13 cellular contexts compared by ENCODE assay signal in the genomic region with DNA sequence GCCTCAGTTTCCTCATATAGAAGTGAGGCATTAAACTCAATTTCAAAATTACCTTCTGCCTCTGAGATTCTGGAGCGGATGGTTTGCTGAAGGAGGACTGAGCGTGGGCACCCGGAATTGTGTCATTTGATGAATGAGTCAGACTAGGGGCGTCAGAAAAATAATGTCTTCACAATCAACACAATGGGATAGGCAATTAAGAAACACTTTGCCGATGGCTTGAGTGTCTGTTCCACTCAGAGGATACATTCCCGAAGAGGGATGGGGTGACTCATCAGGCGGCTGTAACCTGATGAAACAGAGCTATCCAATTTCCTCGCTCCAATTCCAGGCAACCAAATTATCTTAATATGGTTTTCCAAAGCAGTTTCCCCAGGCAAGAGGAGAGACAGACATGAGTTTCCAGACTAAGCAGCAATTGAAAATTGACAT. TPM values are rescaled to one million over a fixed set of nuclear protein-coding genes. Genes with fewer than 3 reads are reported as not detected.
A peak's percentile ranks its signal among the peaks of the same experiment; 100 is the strongest.
DNase-seq lines count a peak whose midpoint lies in the region; ATAC-seq and TF ChIP-seq lines count a peak whose summit lies in the region.
"Had no signal": no experiment of that assay in that cellular context is flagged by ENCODE, and none has a peak within 500 bp of the region (broad histone marks: within the 10 kb centered on the region; RNA-seq: fewer than 3 reads in every experiment).

No MANE protein-coding gene starts in this region.

- in situ Hi-C loops in astrocyte of the spinal cord (cut with HindIII; ENCODE audit: low sequenced_read_pairs) = no loop called here

- H3K9ac ChIP-seq in neural progenitor cell = no peak overlapping the region

- H4K20me1 ChIP-seq in neural progenitor cell (ENCODE audit: low read depth) = no peaks in the 10 kb centered on the region

- H3K9me3 ChIP-seq in neural progenitor cell (ENCODE audit: low read depth) = no peaks in the 10 kb centered on the region
- H3K9me3 ChIP-seq: SJSA1, transverse colon had no signal

- peak; percentile 54 for DNase-seq in GM04503 (ENCODE audit: low read depth)
- DNase-seq in NCI-H2107 treated with DMSO at 0.1 percent for 48 hours (lab: John Stamatoyannopoulos, UW; ENCODE audit: unreplicated experiment) = peak; percentile 74
- DNase-seq in astrocyte of the spinal cord (ENCODE audit: low read depth, low spot score) = peak; percentile 80
- DNase-seq in neural progenitor cell (ENCODE audit: low spot score) = no peak
- no peak for DNase-seq in hepatic stellate cell (ENCODE audit: low spot score)
- DNase-seq in stimulated activated CD4-positive, alpha-beta T cell treated with anti-CD3 and anti-CD28 coated beads, Interleukin-4, amount 100 ng/mL, for 1 hour = no peak
- DNase-seq: activated effector memory CD4-positive, alpha-beta T cell treated with anti-CD3 and anti-CD28 coated beads, Interleukin-2, amount 50 U/mL, for 16 hours; hippocampal formation; transverse colon had no signal

- peak overlapping the region; percentile 31 for H3K27ac Mint-ChIP-seq in neural progenitor cell

- H2AFZ ChIP-seq in neural progenitor cell (replicated peaks) = no peak overlapping the region

- TF ChIP-seq CTCF in astrocyte of the spinal cord (IDR thresholded peaks at IDR 0.05; ENCODE audit: low read depth, low read length) (no peak), neural progenitor cell (IDR thresholded peaks at IDR 0.05) (no peak)

- peaks cover 36% of the 10 kb centered on the region for H3K4me1 Mint-ChIP-seq in neural progenitor cell

- H3K27me3 Mint-ChIP-seq in neural progenitor cell (ENCODE audit: insufficient read depth, low read depth) = peaks cover 8% of the 10 kb centered on the region

- H3K27me3 ChIP-seq in neural progenitor cell = no peaks in the 10 kb centered on the region
- H3K27me3 ChIP-seq: SJSA1, transverse colon had no signal

- H3K4me2 ChIP-seq in neural progenitor cell = no peak overlapping the region

- no peaks in the 10 kb centered on the region for H3F3A ChIP-seq in neural progenitor cell (ENCODE audit: low read depth)

- no peaks in the 10 kb centered on the region for H3K36me3 Mint-ChIP-seq in neural progenitor cell

- no peaks in the 10 kb centered on the region for H3K79me2 ChIP-seq in neural progenitor cell (ENCODE audit: low read depth)

- peaks cover 7% of the 10 kb centered on the region for H3K4me1 ChIP-seq in neural progenitor cell
- H3K4me1 ChIP-seq: SJSA1, transverse colon had no signal

- ATAC-seq in HG03439 (IDR thresholded peaks at IDR 0.05; ENCODE audit: unreplicated experiment) = no peak
- ATAC-seq in GM21786 (IDR thresholded peaks at IDR 0.05; ENCODE audit: unreplicated experiment) = no peak
- ATAC-seq: GM12878 had no signal

- H3K9me3 Mint-ChIP-seq in neural progenitor cell = no peaks in the 10 kb centered on the region

- H3K36me3 ChIP-seq in neural progenitor cell = no peaks in the 10 kb centered on the region
- H3K36me3 ChIP-seq: SJSA1, transverse colon had no signal

- H3K4me3 ChIP-seq in astrocyte of the spinal cord (ENCODE audit: low read depth, low read length) = no peak overlapping the region
- H3K4me3 ChIP-seq in neural progenitor cell = no peak overlapping the region
- H3K4me3 ChIP-seq: GM12878, SJSA1, transverse colon had no signal

- H3K27ac ChIP-seq in neural progenitor cell = no peak overlapping the region
- H3K27ac ChIP-seq: SJSA1, transverse colon had no signal

- no peak overlapping the region for H3K4me3 Mint-ChIP-seq in neural progenitor cell

RNA-seq across cellular contexts. Expression of a gene that starts 1.2 kb away (rescaled TPM):
- total RNA-seq in neural progenitor cell (ENCODE audit: low replicate concordance) = 0.67 and 2.5 TPM in 2 replicates
- total RNA-seq: GM12878, SJSA1, transverse colon had no signal

Comparison
In these comparisons a context has a peak if more than half of its experiments do, and no peak if none do; other contexts are left out.
1. DNase-seq: peak in GM04503 (single experiment), NCI-H2107 treated with DMSO at 0.1 percent for 48 hours (single experiment) and astrocyte of the spinal cord (single experiment); none in neural progenitor cell (single experiment), hepatic stellate cell (single experiment) and stimulated activated CD4-positive, alpha-beta T cell treated with anti-CD3 and anti-CD28 coated beads, Interleukin-4, amount 100 ng/mL, for 1 hour (single experiment).